Comparison of ENCODE assay signal across 7 cellular contexts in genomic region chr4:82366431-82366830, GRCh38. TPM values are rescaled to one million over a fixed set of nuclear protein-coding genes. Genes with fewer than 3 reads are reported as not detected.
DNase-seq lines count a peak whose midpoint lies in the region; ATAC-seq and TF ChIP-seq lines count a peak whose summit lies in the region.
"Not testable (repeated sequence)": the region's sequence is repeated elsewhere in the genome, so short reads cannot be mapped to it uniquely, and the experiment has no call there.

No MANE protein-coding gene starts in this region.

- not testable (repeated sequence) for H3K27ac ChIP-seq in CD8-positive, alpha-beta T cell (ENCODE audit: low read depth, low read length); neural progenitor cell

- H3K4me1 Mint-ChIP-seq in CD8-positive, alpha-beta T cell (ENCODE audit: low read depth): peaks cover 93% of the 10 kb centered on the region
- H3K4me1 Mint-ChIP-seq in activated B cell treated with CpG ODN at 0.5 μM for 24 hours: peaks cover 89% of the 10 kb centered on the region
- peaks cover 81% of the 10 kb centered on the region for H3K4me1 Mint-ChIP-seq in activated T-helper 1 cell treated with anti-CD3 and anti-CD28 coated beads, Interleukin-12 subunit alpha, Interleukin-12 subunit beta, Interleukin-2, Interleukin-4 antibody, amounts not matched to agents 30 ng/mL and 10 ng/mL and 1 ng/mL, durations not matched to agents 14 hours and 24 hours and 36 hours (ENCODE audit: low read depth)
- H3K4me1 Mint-ChIP-seq in activated naive CD8-positive, alpha-beta T cell treated with anti-CD3 and anti-CD28 coated beads for 36 hours: peaks cover 83% of the 10 kb centered on the region
- peaks cover 90 to 98% of the 10 kb centered on the region in 2 donors for H3K4me1 Mint-ChIP-seq in immature natural killer cell
- H3K4me1 Mint-ChIP-seq in neural progenitor cell: peaks cover 57% of the 10 kb centered on the region

- POLR2A ChIA-PET in CD8-positive, alpha-beta T cell (lab: Charles Lee): interaction anchor here (0.7 to 4.5 kb wide), 3 partner anchors 12 to 98 kb away, joined by 4 to 18 read pairs (median 4); partner anchors contain the start of genes ENOPH1 and HNRNPDL
- POLR2A ChIA-PET in activated B cell treated with CpG ODN at 0.5 μM for 24 hours (lab: Charles Lee): interaction anchor here (0.7 to 1.5 kb wide), 3 partner anchors 12 to 1004 kb away, joined by 3 to 6 read pairs (median 5); no protein-coding TSS in a partner anchor

- H3K4me2 ChIP-seq in Loucy (ENCODE audit: low read depth, low read length, poor library complexity, severe bottlenecking) (peak overlapping the region; percentile 91), neural progenitor cell (peak overlapping the region; percentile 21)

- H3K27me3 ChIP-seq in CD8-positive, alpha-beta T cell (ENCODE audit: insufficient read depth, low read length); Loucy (ENCODE audit: insufficient read depth, low read length, poor library complexity, severe bottlenecking); neural progenitor cell: not testable (repeated sequence)

- H2AFZ ChIP-seq in Loucy (ENCODE audit: low read length); neural progenitor cell (replicated peaks): not testable (repeated sequence)

- DNase-seq in CD8-positive, alpha-beta T cell; activated B cell treated with CpG ODN at 0.5 μM for 24 hours; activated T-helper 1 cell treated with anti-CD3 and anti-CD28 coated beads, Interleukin-12 subunit alpha, Interleukin-12 subunit beta, Interleukin-2, Interleukin-4 antibody, amounts not matched to agents 30 ng/mL and 10 ng/mL and 1 ng/mL, durations not matched to agents 14 hours and 24 hours and 36 hours (ENCODE audit: low spot score); activated naive CD8-positive, alpha-beta T cell treated with anti-CD3 and anti-CD28 coated beads for 36 hours; immature natural killer cell; neural progenitor cell (ENCODE audit: low spot score): not testable (repeated sequence)

- not testable (repeated sequence) for H3K27me3 Mint-ChIP-seq in CD8-positive, alpha-beta T cell (ENCODE audit: low read depth); activated B cell treated with CpG ODN at 0.5 μM for 24 hours; activated T-helper 1 cell treated with anti-CD3 and anti-CD28 coated beads, Interleukin-12 subunit alpha, Interleukin-12 subunit beta, Interleukin-2, Interleukin-4 antibody, amounts not matched to agents 30 ng/mL and 10 ng/mL and 1 ng/mL, durations not matched to agents 14 hours and 24 hours and 36 hours (ENCODE audit: insufficient read depth); activated naive CD8-positive, alpha-beta T cell treated with anti-CD3 and anti-CD28 coated beads for 36 hours; immature natural killer cell (ENCODE audit: low read depth in 3 of 3); neural progenitor cell (ENCODE audit: insufficient read depth, low read depth)

- H4K20me1 ChIP-seq in Loucy (ENCODE audit: insufficient read depth, low read length, poor library complexity, severe bottlenecking) (peaks cover 96% of the 10 kb centered on the region), neural progenitor cell (ENCODE audit: low read depth) (peaks cover 100% of the 10 kb centered on the region)

- CTCF ChIA-PET in CD8-positive, alpha-beta T cell (lab: Charles Lee): interaction anchor here (1.0 to 1.8 kb wide), 3 partner anchors 63 to 94 kb away, joined by 3 to 6 read pairs (median 4); partner anchors contain the start of gene HNRNPDL
- CTCF ChIA-PET in activated B cell treated with CpG ODN at 0.5 μM for 24 hours (lab: Charles Lee): not testable (repeated sequence)

- not testable (repeated sequence) for H3K36me3 ChIP-seq in CD8-positive, alpha-beta T cell (ENCODE audit: insufficient read depth, low read length)
- H3K36me3 ChIP-seq in Loucy (ENCODE audit: insufficient read depth, low read length): peaks cover 81% of the 10 kb centered on the region
- H3K36me3 ChIP-seq in neural progenitor cell: peaks cover 17% of the 10 kb centered on the region

- H3F3A ChIP-seq in Loucy (ENCODE audit: low read depth): not testable (repeated sequence)
- peaks cover 48% of the 10 kb centered on the region for H3F3A ChIP-seq in neural progenitor cell (ENCODE audit: low read depth)

- H3K79me2 ChIP-seq in Loucy (ENCODE audit: insufficient read depth, low read length) (peaks cover 99% of the 10 kb centered on the region), neural progenitor cell (ENCODE audit: low read depth) (peaks cover 100% of the 10 kb centered on the region)

- peaks cover 59% of the 10 kb centered on the region for H3K36me3 Mint-ChIP-seq in CD8-positive, alpha-beta T cell
- H3K36me3 Mint-ChIP-seq in activated B cell treated with CpG ODN at 0.5 μM for 24 hours (ENCODE audit: low read depth) (peaks cover 74% of the 10 kb centered on the region), immature natural killer cell (peaks cover 0 to 15% (median 8%) of the 10 kb centered on the region in 3 donors), neural progenitor cell (peaks cover 14% of the 10 kb centered on the region)
- peaks cover 46% of the 10 kb centered on the region for H3K36me3 Mint-ChIP-seq in activated T-helper 1 cell treated with anti-CD3 and anti-CD28 coated beads, Interleukin-12 subunit alpha, Interleukin-12 subunit beta, Interleukin-2, Interleukin-4 antibody, amounts not matched to agents 30 ng/mL and 10 ng/mL and 1 ng/mL, durations not matched to agents 14 hours and 24 hours and 36 hours (ENCODE audit: low read depth)
- peaks cover 65% of the 10 kb centered on the region for H3K36me3 Mint-ChIP-seq in activated naive CD8-positive, alpha-beta T cell treated with anti-CD3 and anti-CD28 coated beads for 36 hours

- not testable (repeated sequence) for H3K9me3 ChIP-seq in CD8-positive, alpha-beta T cell (ENCODE audit: low read length); Loucy (ENCODE audit: insufficient read depth, low read depth, low read length); neural progenitor cell (ENCODE audit: low read depth)

- not testable (repeated sequence) for H3K27ac Mint-ChIP-seq in CD8-positive, alpha-beta T cell; activated T-helper 1 cell treated with anti-CD3 and anti-CD28 coated beads, Interleukin-12 subunit alpha, Interleukin-12 subunit beta, Interleukin-2, Interleukin-4 antibody, amounts not matched to agents 30 ng/mL and 10 ng/mL and 1 ng/mL, durations not matched to agents 14 hours and 24 hours and 36 hours; neural progenitor cell
- H3K27ac Mint-ChIP-seq in activated B cell treated with CpG ODN at 0.5 μM for 24 hours (peak overlapping the region; percentile 9), immature natural killer cell (peak overlapping the region in 2 of 6 donors; percentile 24 to 68)
- peak overlapping the region; percentile 45 for H3K27ac Mint-ChIP-seq in activated naive CD8-positive, alpha-beta T cell treated with anti-CD3 and anti-CD28 coated beads for 36 hours

- TF ChIP-seq CTCF in CD8-positive, alpha-beta T cell (IDR thresholded peaks at IDR 0.05); Loucy (conservative IDR thresholded peaks at IDR 0.05; ENCODE audit: low read length); activated B cell treated with CpG ODN at 0.5 μM for 24 hours (IDR thresholded peaks at IDR 0.05); neural progenitor cell (IDR thresholded peaks at IDR 0.05): not testable (repeated sequence)

- not testable (repeated sequence) for H3K9me2 ChIP-seq in Loucy (replicated peaks; ENCODE audit: low read depth, low read length)

- not testable (repeated sequence) for H3K4me3 ChIP-seq in CD8-positive, alpha-beta T cell (ENCODE audit: low read depth, low read length); neural progenitor cell
- peak overlapping the region; percentile 100 for H3K4me3 ChIP-seq in Loucy (ENCODE audit: low read length, poor library complexity, severe bottlenecking)

- peak overlapping the region; percentile 51 for H3K4me3 Mint-ChIP-seq in CD8-positive, alpha-beta T cell
- H3K4me3 Mint-ChIP-seq in activated B cell treated with CpG ODN at 0.5 μM for 24 hours, neural progenitor cell: not testable (repeated sequence)
- peak overlapping the region; percentile 42 for H3K4me3 Mint-ChIP-seq in activated T-helper 1 cell treated with anti-CD3 and anti-CD28 coated beads, Interleukin-12 subunit alpha, Interleukin-12 subunit beta, Interleukin-2, Interleukin-4 antibody, amounts not matched to agents 30 ng/mL and 10 ng/mL and 1 ng/mL, durations not matched to agents 14 hours and 24 hours and 36 hours
- peak overlapping the region; percentile 61 for H3K4me3 Mint-ChIP-seq in activated naive CD8-positive, alpha-beta T cell treated with anti-CD3 and anti-CD28 coated beads for 36 hours
- H3K4me3 Mint-ChIP-seq in immature natural killer cell: peak overlapping the region; percentile 42 to 64 (median 56)

- peaks cover 92% of the 10 kb centered on the region for H3K4me1 ChIP-seq in CD8-positive, alpha-beta T cell (ENCODE audit: insufficient read depth, low read length)
- H3K4me1 ChIP-seq in Loucy (ENCODE audit: insufficient read depth, low read length, poor library complexity, severe bottlenecking) (peaks cover 76% of the 10 kb centered on the region), neural progenitor cell (peaks cover 44% of the 10 kb centered on the region)

- H3K9me3 Mint-ChIP-seq in CD8-positive, alpha-beta T cell; activated B cell treated with CpG ODN at 0.5 μM for 24 hours; activated T-helper 1 cell treated with anti-CD3 and anti-CD28 coated beads, Interleukin-12 subunit alpha, Interleukin-12 subunit beta, Interleukin-2, Interleukin-4 antibody, amounts not matched to agents 30 ng/mL and 10 ng/mL and 1 ng/mL, durations not matched to agents 14 hours and 24 hours and 36 hours; activated naive CD8-positive, alpha-beta T cell treated with anti-CD3 and anti-CD28 coated beads for 36 hours; immature natural killer cell; neural progenitor cell: not testable (repeated sequence)

- intact Hi-C loops in CD8-positive, alpha-beta T cell (cut with DNase I, micrococcal nuclease): loop anchor here in 1 of 2 experiments (10.0 kb wide), 1 partner anchor 918 kb away; the partner anchor contains the start of gene COQ2
- intact Hi-C loops in activated B cell treated with CpG ODN at 0.5 μM for 24 hours (cut with micrococcal nuclease); activated T-helper 1 cell treated with anti-CD3 and anti-CD28 coated beads, Interleukin-12 subunit alpha, Interleukin-12 subunit beta, Interleukin-2, Interleukin-4 antibody, amounts not matched to agents 30 ng/mL and 10 ng/mL and 1 ng/mL, durations not matched to agents 14 hours and 24 hours and 36 hours (cut with micrococcal nuclease): not testable (repeated sequence)

- not testable (repeated sequence) for ATAC-seq in CD8-positive, alpha-beta T cell; activated B cell treated with CpG ODN at 0.5 μM for 24 hours (ENCODE audit: low read depth)

- H3K9ac ChIP-seq in Loucy (ENCODE audit: low read depth, low read length, poor library complexity, severe bottlenecking); neural progenitor cell: not testable (repeated sequence)

RNA-seq across cellular contexts. Expression of gene HNRNPD, which starts 7.4 kb away (rescaled TPM):
- total RNA-seq in CD8-positive, alpha-beta T cell: 100 to 1,000 TPM; 245 to 248 TPM
- total RNA-seq in activated B cell treated with CpG ODN at 0.5 μM for 24 hours: 300 and 350 TPM in 2 replicates
- total RNA-seq in activated T-helper 1 cell treated with anti-CD3 and anti-CD28 coated beads, Interleukin-12 subunit alpha, Interleukin-12 subunit beta, Interleukin-2, Interleukin-4 antibody, amounts not matched to agents 30 ng/mL and 10 ng/mL and 1 ng/mL, durations not matched to agents 14 hours and 24 hours and 36 hours: 434 and 438 TPM in 2 replicates
- total RNA-seq in activated naive CD8-positive, alpha-beta T cell treated with anti-CD3 and anti-CD28 coated beads for 36 hours: 100 to 1,000 TPM; 495 to 535 TPM
- 100 to 1,000 TPM; 133 to 287 (median 221) TPM for polyA plus RNA-seq in immature natural killer cell
- 159 and 250 TPM in 2 replicates for total RNA-seq in neural progenitor cell (ENCODE audit: low replicate concordance)
